ENCODE assay signal across 35 cellular contexts in the genomic region with DNA sequence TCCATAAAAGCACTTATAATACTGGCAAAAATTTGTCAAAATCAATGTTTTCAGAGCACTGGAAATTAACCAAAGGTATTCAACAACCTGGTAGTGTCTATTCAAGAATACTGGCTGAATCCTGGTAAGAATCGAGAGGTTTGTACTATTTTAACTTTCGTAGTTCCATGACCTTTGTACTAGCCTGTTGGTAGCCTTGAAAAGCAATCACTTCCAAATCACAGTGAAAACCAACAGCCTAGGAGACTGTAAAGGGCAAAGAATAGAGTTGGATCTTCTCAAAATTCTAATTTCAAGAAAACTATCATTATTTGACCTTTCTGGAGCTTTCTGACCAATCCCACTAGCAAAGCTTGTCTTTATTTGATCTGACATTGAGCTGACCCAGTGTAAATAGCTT.
"Had no signal": no experiment of that assay in that cellular context is flagged by ENCODE, and none has a peak within 500 bp of the region (broad histone marks: within the 10 kb centered on the region; RNA-seq: fewer than 3 reads in every experiment).

No MANE protein-coding gene starts in this region.

- H3K9me3 ChIP-seq: MG63 had no signal

- H3K27me3 ChIP-seq: MG63 had no signal

- DNase-seq: Karpas-422, Kasumi-1, MG63, MM.1S, MV-4-11, NCI-H1048, NCI-H1092, NCI-H1092 treated with DMSO at 0.1 percent for 48 hours, NCI-H1105, NCI-H1105 treated with DMSO at 0.1 percent for 48 hours, NCI-H1417, NCI-H1417 treated with DMSO at 0.1 percent for 48 hours, NCI-H1436, NCI-H1436 treated with DMSO at 0.1 percent for 48 hours, NCI-H146, NCI-H1694, NCI-H1694 treated with DMSO at 0.1 percent for 48 hours, NCI-H187, NCI-H187 treated with DMSO at 0.1 percent for 48 hours, NCI-H1930, NCI-H2029, NCI-H2029 treated with DMSO at 0.1 percent for 48 hours, NCI-H2081, NCI-H2081 treated with DMSO at 0.1 percent for 48 hours, NCI-H2107, NCI-H2171, NCI-H2171 treated with DMSO at 0.1 percent for 48 hours, NCI-H2227 treated with DMSO at 0.1 percent for 48 hours, NCI-H226, NCI-H345, NCI-H446, NCI-H446 treated with DMSO at 0.1 percent for 48 hours, NCI-H510A, NCI-H510A treated with DMSO at 0.1 percent for 48 hours, NCI-H524 had no signal

- H3K4me3 ChIP-seq: MG63 had no signal

- H3K36me3 ChIP-seq: MG63 had no signal
